ENCODE assay signal across 13 cellular contexts in genomic region chr1:50427818-50428779, GRCh38. TPM values are rescaled to one million over a fixed set of nuclear protein-coding genes. Genes with fewer than 3 reads are reported as not detected.
DNase-seq lines count a peak whose midpoint lies in the region; ATAC-seq, FAIRE-seq and TF ChIP-seq lines count a peak whose summit lies in the region.
"Had no signal": no experiment of that assay in that cellular context is flagged by ENCODE, and none has a peak within 500 bp of the region (broad histone marks: within the 10 kb centered on the region; RNA-seq: fewer than 3 reads in every experiment).

No MANE protein-coding gene starts in this region.

- DNase-seq in COLO668 (lab: John Stamatoyannopoulos, UW; ENCODE audit: unreplicated experiment) (peak; percentile 74), ELF-1 (ENCODE audit: low read depth, low spot score) (peak; percentile 68), bronchial epithelial cell (ENCODE audit: low read depth) (no peak), neural crest cell (ENCODE audit: low read depth, low spot score) (no peak), MG63 (no peak), uterus (no peak)
- DNase-seq: CD4-positive, alpha-beta memory T cell; NCI-H1048; PC-3; right cardiac atrium had no signal

- H3K9me3 ChIP-seq in MG63 (no peaks in the 10 kb centered on the region), uterus (no peaks in the 10 kb centered on the region)

- intact Hi-C loops in uterus (cut with DNase I; ENCODE audit: low total_unique reads): no loop called here

- H3K27me3 ChIP-seq in bronchial epithelial cell (ENCODE audit: control insufficient read depth, insufficient read depth, low read length) (peaks cover 49% of the 10 kb centered on the region), MG63 (peaks cover 59% of the 10 kb centered on the region), uterus (peaks cover 6 to 90% of the 10 kb centered on the region in 2 donors)

- H3K36me3 ChIP-seq in bronchial epithelial cell (ENCODE audit: control insufficient read depth, insufficient read depth, low read length) (no peaks in the 10 kb centered on the region), MG63 (no peaks in the 10 kb centered on the region), uterus (no peaks in the 10 kb centered on the region)

- H3K4me3 ChIP-seq in bronchial epithelial cell (ENCODE audit: low read depth, low read length) (no peak overlapping the region), MG63 (no peak overlapping the region), uterus (no peak overlapping the region)

- peaks cover 4% of the 10 kb centered on the region for H3K36me3 Mint-ChIP-seq in neural crest cell (ENCODE audit: low read depth)

- peaks cover 100% of the 10 kb centered on the region for H3K27me3 Mint-ChIP-seq in neural crest cell (ENCODE audit: low read depth)

- peak overlapping the region; percentile 20 for H3K4me3 Mint-ChIP-seq in neural crest cell

- no peak overlapping the region for H3K27ac ChIP-seq in uterus

- peak; percentile 36 for FAIRE-seq in bronchial epithelial cell (lab: Jason Lieb, UNC)
- FAIRE-seq: islet of Langerhans had no signal

- H3K4me1 ChIP-seq in uterus: peaks cover 0 to 21% of the 10 kb centered on the region in 2 donors

- TF ChIP-seq CTCF in bronchial epithelial cell (IDR thresholded peaks at IDR 0.05; ENCODE audit: insufficient read depth, low read length, severe bottlenecking) (no peak), neural crest cell (conservative IDR thresholded peaks at IDR 0.05) (no peak), uterus (IDR thresholded peaks at IDR 0.05) (no peak)

- H3K9me3 Mint-ChIP-seq in neural crest cell: no peaks in the 10 kb centered on the region

- peaks cover 21% of the 10 kb centered on the region for H3K4me1 Mint-ChIP-seq in neural crest cell

- ATAC-seq in GM19023 (IDR thresholded peaks at IDR 0.05; ENCODE audit: unreplicated experiment): no peak
- ATAC-seq: PC-3, right cardiac atrium had no signal

- no peak for TF ChIP-seq POLR2A in uterus (IDR thresholded peaks at IDR 0.05)

- no peak overlapping the region for H3K27ac Mint-ChIP-seq in neural crest cell (ENCODE audit: unreplicated experiment)

RNA-seq across cellular contexts. Expression of gene DMRTA2, which starts 4.9 kb away (rescaled TPM):
- total RNA-seq in bronchial epithelial cell: 4.2 and 7.4 TPM in 2 replicates
- total RNA-seq in neural crest cell: 0.18 TPM in 1 of 2 replicates, not detected in the other
- not detected in 2 replicates for total RNA-seq in MG63 (2014; rRNA removed; shearing (Covaris generic); ENCODE audit: low replicate concordance)
- total RNA-seq in uterus: not detected
- total RNA-seq: CD4-positive, alpha-beta memory T cell; HT1080; PC-3; right cardiac atrium had no signal

Comparison
In these comparisons a context has a peak if more than half of its experiments do, and no peak if none do; other contexts are left out.
1. DNase-seq: peak in COLO668 (single experiment) and ELF-1 (single experiment); none in bronchial epithelial cell (single experiment), neural crest cell (single experiment), MG63 (single experiment) and uterus (0 of 2).